9 cellular contexts compared by ENCODE assay signal in genomic region chr20:36941403-36941835, GRCh38. TPM values are rescaled to one million over a fixed set of nuclear protein-coding genes. Genes with fewer than 3 reads are reported as not detected.
DNase-seq lines count a peak whose midpoint lies in the region; ATAC-seq lines count a peak whose summit lies in the region.
"Had no signal": no experiment of that assay in that cellular context is flagged by ENCODE, and none has a peak within 500 bp of the region (broad histone marks: within the 10 kb centered on the region; RNA-seq: fewer than 3 reads in every experiment).

No MANE protein-coding gene starts in this region.

- POLR2A ChIA-PET in naive thymus-derived CD4-positive, alpha-beta T cell (lab: Charles Lee) = interaction anchor here (0.6 to 3.7 kb wide), 11 partner anchors 8 to 337 kb away, joined by 3 to 28 read pairs (median 3); partner anchors contain the start of genes RBL1 and RPN2

- H3K4me3 Mint-ChIP-seq in central memory CD8-positive, alpha-beta T cell = peak overlapping the region; percentile 29
- H3K4me3 Mint-ChIP-seq in naive thymus-derived CD4-positive, alpha-beta T cell = peak overlapping the region; percentile 46 to 99 (median 70)

- WGBS in right cardiac atrium = 39% methylated on average over 1 of the region's 1 CpG

- CTCF ChIA-PET in naive thymus-derived CD4-positive, alpha-beta T cell (lab: Charles Lee) = interaction anchor here (0.8 to 1.3 kb wide), 3 partner anchors 11 to 140 kb away, joined by 3 to 4 read pairs (median 4); no protein-coding TSS in a partner anchor

- intact Hi-C loops in right cardiac atrium (cut with DNase I) = no loop called here
- intact Hi-C loops in Right ventricle myocardium inferior (cut with DNase I) = loop anchor here (10.0 kb wide), 1 partner anchor 477 kb away; no protein-coding TSS in a partner anchor
- intact Hi-C loops in naive thymus-derived CD4-positive, alpha-beta T cell (cut with micrococcal nuclease) = loop anchor here (1.0 to 10.0 kb wide), 3 partner anchors 11 to 133 kb away; no protein-coding TSS in a partner anchor

- H3K4me1 Mint-ChIP-seq in central memory CD8-positive, alpha-beta T cell = peaks cover 47% of the 10 kb centered on the region
- peaks cover 38 to 85% (median 77%) of the 10 kb centered on the region in 7 donors for H3K4me1 Mint-ChIP-seq in naive thymus-derived CD4-positive, alpha-beta T cell

- peaks cover 78% of the 10 kb centered on the region for H3K36me3 Mint-ChIP-seq in central memory CD8-positive, alpha-beta T cell (ENCODE audit: insufficient read depth)
- peaks cover 0 to 63% (median 52%) of the 10 kb centered on the region in 5 donors for H3K36me3 Mint-ChIP-seq in naive thymus-derived CD4-positive, alpha-beta T cell

- H3K9me3 ChIP-seq in right cardiac atrium (ENCODE audit: control insufficient read depth, low read length) = no peaks in the 10 kb centered on the region
- no peaks in the 10 kb centered on the region for H3K9me3 ChIP-seq in naive thymus-derived CD4-positive, alpha-beta T cell (ENCODE audit: control insufficient read depth in 2 of 3, low read length in 3 of 3)

- DNase-seq in right cardiac atrium = no peak
- DNase-seq in Right ventricle myocardium inferior (ENCODE audit: missing footprints) = no peak
- no peak for DNase-seq in central memory CD8-positive, alpha-beta T cell (ENCODE audit: low spot score in 2 of 2)
- no peak for DNase-seq in naive thymus-derived CD4-positive, alpha-beta T cell
- no peak for DNase-seq in NCI-H524 (lab: John Stamatoyannopoulos, UW)
- no peak for DNase-seq in NCI-H2171 (lab: John Stamatoyannopoulos, UW)
- DNase-seq: stimulated activated naive CD4-positive, alpha-beta T cell had no signal

- no peaks in the 10 kb centered on the region for H3K27me3 ChIP-seq in right cardiac atrium (ENCODE audit: control insufficient read depth, insufficient read depth)
- H3K27me3 ChIP-seq in naive thymus-derived CD4-positive, alpha-beta T cell (ENCODE audit: control insufficient read depth in 2 of 2, insufficient read depth in 2 of 2, low read length in 2 of 2) = no peaks in the 10 kb centered on the region

- no peaks in the 10 kb centered on the region for H3K9me3 Mint-ChIP-seq in central memory CD8-positive, alpha-beta T cell
- peaks cover 0 to 1% (median 0%) of the 10 kb centered on the region in 11 donors for H3K9me3 Mint-ChIP-seq in naive thymus-derived CD4-positive, alpha-beta T cell

- H3K36me3 ChIP-seq in naive thymus-derived CD4-positive, alpha-beta T cell (ENCODE audit: control insufficient read depth in 2 of 3, insufficient read depth in 3 of 3, low read length in 3 of 3) = peaks cover 28 to 55% (median 45%) of the 10 kb centered on the region in 3 experiments

- ATAC-seq in right cardiac atrium (no peak), Right ventricle myocardium inferior (no peak), GM18502 (IDR thresholded peaks at IDR 0.05; ENCODE audit: poor library complexity, unreplicated experiment) (no peak), GM21447 (IDR thresholded peaks at IDR 0.05; ENCODE audit: unreplicated experiment) (no peak)
- ATAC-seq in central memory CD8-positive, alpha-beta T cell (replicated peaks; ENCODE audit: extremely low read depth, poor library complexity, severe bottlenecking) = no peak
- peak; percentile 31 for ATAC-seq in naive thymus-derived CD4-positive, alpha-beta T cell

- peak overlapping the region; percentile 45 for H3K27ac ChIP-seq in right cardiac atrium (ENCODE audit: low read length)
- peak overlapping the region; percentile 91 for H3K27ac ChIP-seq in naive thymus-derived CD4-positive, alpha-beta T cell (ENCODE audit: low read depth, low read length)

- H3K27ac Mint-ChIP-seq in central memory CD8-positive, alpha-beta T cell (ENCODE audit: low read depth) = peak overlapping the region; percentile 98
- peak overlapping the region; percentile 29 to 99 (median 91) for H3K27ac Mint-ChIP-seq in naive thymus-derived CD4-positive, alpha-beta T cell

- peaks cover 19% of the 10 kb centered on the region for H3K4me1 ChIP-seq in right cardiac atrium (ENCODE audit: control insufficient read depth, insufficient read depth, low read length)
- peaks cover 72 to 83% of the 10 kb centered on the region in 2 donors for H3K4me1 ChIP-seq in naive thymus-derived CD4-positive, alpha-beta T cell (ENCODE audit: control insufficient read depth in 2 of 2, insufficient read depth in 2 of 2, low read length in 2 of 2)

- H3K4me3 ChIP-seq in right cardiac atrium (ENCODE audit: low read length) = no peak overlapping the region
- H3K4me3 ChIP-seq in naive thymus-derived CD4-positive, alpha-beta T cell (ENCODE audit: low read length) = peak overlapping the region; percentile 22

- H3K27me3 Mint-ChIP-seq in central memory CD8-positive, alpha-beta T cell = no peaks in the 10 kb centered on the region
- no peaks in the 10 kb centered on the region for H3K27me3 Mint-ChIP-seq in naive thymus-derived CD4-positive, alpha-beta T cell

RNA-seq across cellular contexts. Expression of gene SAMHD1, which starts 10.1 kb away (rescaled TPM):
- total RNA-seq in right cardiac atrium = 100 to 1,000 TPM in 3 of 4 donors, 10 to 100 TPM in 1; 67.5 to 161 (median 121) TPM
- 95.3 TPM for polyA plus RNA-seq in right cardiac atrium
- 52.2 TPM for total RNA-seq in Right ventricle myocardium inferior
- total RNA-seq in naive thymus-derived CD4-positive, alpha-beta T cell = 100 to 1,000 TPM; 271 to 393 (median 338) TPM
- 100 to 1,000 TPM; 231 to 258 TPM for polyA plus RNA-seq in naive thymus-derived CD4-positive, alpha-beta T cell

Comparison
In these comparisons a context has a peak if more than half of its experiments do, and no peak if none do; other contexts are left out.
1. intact Hi-C loops: an anchor here in Right ventricle myocardium inferior (10.0 kb wide) and naive thymus-derived CD4-positive, alpha-beta T cell (1.0 to 10.0 kb wide); none called in right cardiac atrium.